22 cellular contexts compared by ENCODE assay signal in the genomic region with DNA sequence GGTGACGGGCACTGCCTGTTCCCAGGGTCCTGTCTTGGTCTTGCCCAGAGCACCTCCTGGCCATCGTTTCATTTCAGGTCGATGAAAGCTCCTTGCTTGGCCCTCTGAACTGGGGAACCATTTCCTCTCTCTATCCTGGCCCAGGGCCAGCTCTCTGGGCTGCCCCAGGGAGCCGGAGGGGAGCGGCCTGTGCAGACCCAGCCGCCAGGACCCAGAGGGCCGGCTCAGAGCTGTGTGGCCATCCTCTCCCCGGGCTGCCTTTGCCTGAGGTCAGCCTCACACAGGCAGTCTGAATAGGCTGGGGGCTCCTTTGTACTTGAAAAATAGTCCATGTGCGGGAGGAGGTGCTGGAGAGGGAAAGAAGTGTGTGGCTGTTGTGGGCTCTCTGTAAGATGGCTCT.
DNase-seq lines count a peak whose midpoint lies in the region; TF ChIP-seq lines count a peak whose summit lies in the region.
"Had no signal": no experiment of that assay in that cellular context is flagged by ENCODE, and none has a peak within 500 bp of the region (broad histone marks: within the 10 kb centered on the region; RNA-seq: fewer than 3 reads in every experiment).

No MANE protein-coding gene starts in this region.

- H3K4me3 Mint-ChIP-seq in endodermal cell = no peak overlapping the region
- H3K4me3 Mint-ChIP-seq: CD14-positive monocyte; H9; T-helper 1 cell treated with Interleukin-12 subunit alpha and Interleukin-12 subunit beta and Interleukin-4 antibody, amounts not matched to agents 30 μg/mL and 1 μg/mL, for 36 hours had no signal

- H3K9ac ChIP-seq in endodermal cell (ENCODE audit: extremely low read depth, low read length, poor library complexity, severe bottlenecking) = no peak overlapping the region

- peak overlapping the region; percentile 32 for H3K27ac ChIP-seq in endodermal cell (ENCODE audit: low read depth, low read length)
- no peak overlapping the region for H3K27ac ChIP-seq in ovary
- no peak overlapping the region for H3K27ac ChIP-seq in thyroid gland
- H3K27ac ChIP-seq: HL-60, SJSA1 had no signal

- H3K27me3 Mint-ChIP-seq in endodermal cell (ENCODE audit: insufficient read depth) = no peaks in the 10 kb centered on the region

- H3K9me3 ChIP-seq in endodermal cell (ENCODE audit: control insufficient read depth, low read length) (no peaks in the 10 kb centered on the region), ovary (no peaks in the 10 kb centered on the region), thyroid gland (no peaks in the 10 kb centered on the region)
- H3K9me3 ChIP-seq: SJSA1 had no signal

- no peaks in the 10 kb centered on the region for H3K36me3 Mint-ChIP-seq in endodermal cell (ENCODE audit: low read depth)
- H3K36me3 Mint-ChIP-seq: CD14-positive monocyte had no signal

- TF ChIP-seq CTCF in endodermal cell (conservative IDR thresholded peaks at IDR 0.05) = no peak
- TF ChIP-seq CTCF in ovary (IDR thresholded peaks at IDR 0.05) = no peak
- no peak for TF ChIP-seq CTCF in thyroid gland (IDR thresholded peaks at IDR 0.05)

- H3K27me3 ChIP-seq in endodermal cell (ENCODE audit: control insufficient read depth, insufficient read depth, low read length, poor library complexity, severe bottlenecking) = no peaks in the 10 kb centered on the region
- no peaks in the 10 kb centered on the region for H3K27me3 ChIP-seq in ovary
- no peaks in the 10 kb centered on the region for H3K27me3 ChIP-seq in thyroid gland
- H3K27me3 ChIP-seq: SJSA1 had no signal

- H3K4me1 ChIP-seq in endodermal cell (ENCODE audit: control insufficient read depth, insufficient read depth, low read length) (no peaks in the 10 kb centered on the region), ovary (ENCODE audit: insufficient read depth) (peaks cover 17% of the 10 kb centered on the region), thyroid gland (peaks cover 14% of the 10 kb centered on the region in 2 donors)
- H3K4me1 ChIP-seq: SJSA1 had no signal

- H3K27ac Mint-ChIP-seq in endodermal cell = no peak overlapping the region
- H3K27ac Mint-ChIP-seq: CD14-positive monocyte; T-helper 1 cell treated with Interleukin-12 subunit alpha and Interleukin-12 subunit beta and Interleukin-4 antibody, amounts not matched to agents 30 μg/mL and 1 μg/mL, for 36 hours had no signal

- no peaks in the 10 kb centered on the region for H3K36me3 ChIP-seq in endodermal cell (ENCODE audit: control insufficient read depth, insufficient read depth, low read length)
- H3K36me3 ChIP-seq in ovary = no peaks in the 10 kb centered on the region
- no peaks in the 10 kb centered on the region for H3K36me3 ChIP-seq in thyroid gland
- H3K36me3 ChIP-seq: SJSA1 had no signal

- no peak overlapping the region for H3K4me3 ChIP-seq in endodermal cell (ENCODE audit: low read length)
- no peak overlapping the region for H3K4me3 ChIP-seq in ovary
- no peak overlapping the region for H3K4me3 ChIP-seq in thyroid gland (replicated peaks in 1 of 3)
- H3K4me3 ChIP-seq: K562, SJSA1 had no signal

- TF ChIP-seq POLR2A in ovary (IDR thresholded peaks at IDR 0.05) (no peak), thyroid gland (IDR thresholded peaks at IDR 0.05) (no peak)

- WGBS in endodermal cell (ENCODE audit: insufficient coverage in 1 of 2, insufficient read length in 1 of 2), 2 experiments = 86% methylated on average over 9 of the region's 9 CpGs; no CpG with 5 or more reads in 1 of the 2 experiments
- 71 to 81% (median 75%) methylated on average over 9 of the region's 9 CpGs for WGBS in ovary, 3 donors
- WGBS in thyroid gland, 2 donors = 56 to 59% methylated on average over 3 to 6 of the region's 9 CpGs

- intact Hi-C loops in ovary (cut with DNase I) = no loop called here
- intact Hi-C loops in thyroid gland (cut with DNase I) = no loop called here
- intact Hi-C loops in head of caudate nucleus (cut with DNase I) = no loop called here

- H3K4me1 Mint-ChIP-seq in endodermal cell = peaks cover 7% of the 10 kb centered on the region
- H3K4me1 Mint-ChIP-seq: CD14-positive monocyte had no signal

- DNase-seq in NCI-H345 (lab: John Stamatoyannopoulos, UW) = peak; percentile 15
- DNase-seq in NCI-H345 treated with DMSO at 0.1 percent for 48 hours (lab: John Stamatoyannopoulos, UW; ENCODE audit: unreplicated experiment) = no peak
- peak; percentile 61 for DNase-seq in DMS79 treated with DMSO at 0.1 percent for 48 hours (lab: John Stamatoyannopoulos, UW)
- DNase-seq in endodermal cell = no peak
- DNase-seq in retina = peak; percentile 71
- DNase-seq in ovary = no peak
- DNase-seq in thyroid gland = no peak
- no peak for DNase-seq in head of caudate nucleus
- DNase-seq: AML-193, H9, MM.1S, NCI-H1092, NCI-H1694, NCI-H2081, NCI-H2171, NCI-H446, NCI-H82 had no signal

- TF ChIP-seq EP300 in ovary (IDR thresholded peaks at IDR 0.05) = no peak

- peaks cover 3% of the 10 kb centered on the region for H3K9me3 Mint-ChIP-seq in endodermal cell

Comparison
In these comparisons a context has a peak if more than half of its experiments do, and no peak if none do; other contexts are left out.
1. DNase-seq: peak in NCI-H345 (single experiment), DMS79 treated with DMSO at 0.1 percent for 48 hours (single experiment) and retina (single experiment); none in NCI-H345 treated with DMSO at 0.1 percent for 48 hours (single experiment), endodermal cell (single experiment), ovary (0 of 5), thyroid gland (0 of 2) and head of caudate nucleus (0 of 42).